16 cellular contexts compared by ENCODE assay signal in genomic region chr7:87354749-87355148, GRCh38. TPM values are rescaled to one million over a fixed set of nuclear protein-coding genes. Genes with fewer than 3 reads are reported as not detected.
DNase-seq lines count a peak whose midpoint lies in the region; ATAC-seq, FAIRE-seq and TF ChIP-seq lines count a peak whose summit lies in the region.
"Had no signal": no experiment of that assay in that cellular context is flagged by ENCODE, and none has a peak within 500 bp of the region (broad histone marks: within the 10 kb centered on the region; RNA-seq: fewer than 3 reads in every experiment).

No MANE protein-coding gene starts in this region.

- H3K27ac ChIP-seq in endodermal cell (ENCODE audit: low read depth, low read length), result no peak overlapping the region
- H3K27ac ChIP-seq: prostate gland, suprapubic skin had no signal

- ATAC-seq in GM19397 (IDR thresholded peaks at IDR 0.05; ENCODE audit: unreplicated experiment), result no peak

- no peaks in the 10 kb centered on the region for H3K27me3 Mint-ChIP-seq in endodermal cell (ENCODE audit: insufficient read depth)
- H3K27me3 Mint-ChIP-seq: activated naive CD4-positive, alpha-beta T cell treated with anti-CD3 and anti-CD28 coated beads, Interleukin-2, amount 10 ng/mL, durations not matched to agents 7 days and 5 days; brain; CD8-positive, alpha-beta memory T cell; naive B cell had no signal

- H3K4me1 Mint-ChIP-seq in endodermal cell, result no peaks in the 10 kb centered on the region
- H3K4me1 Mint-ChIP-seq: activated naive CD4-positive, alpha-beta T cell treated with anti-CD3 and anti-CD28 coated beads, Interleukin-2, amount 10 ng/mL, durations not matched to agents 7 days and 5 days; brain; naive B cell had no signal

- H3K36me3 ChIP-seq in endodermal cell (ENCODE audit: control insufficient read depth, insufficient read depth, low read length), result peaks cover 89% of the 10 kb centered on the region
- H3K36me3 ChIP-seq: prostate gland had no signal

- 75% methylated on average over 2 to 3 of the region's 3 CpGs for WGBS in endodermal cell (ENCODE audit: insufficient coverage in 1 of 2, insufficient read length in 1 of 2), 2 experiments

- peak; percentile 0 for DNase-seq in NCI-H1436 (lab: John Stamatoyannopoulos, UW)
- no peak for DNase-seq in NCI-H1436 treated with DMSO at 0.1 percent for 48 hours (lab: John Stamatoyannopoulos, UW)
- DNase-seq in NCI-H82 treated with DMSO at 0.1 percent for 48 hours (lab: John Stamatoyannopoulos, UW; ENCODE audit: unreplicated experiment), result peak; percentile 7
- no peak for DNase-seq in endodermal cell
- no peak for DNase-seq in dedifferentiated amniotic fluid mesenchymal stem cell (ENCODE audit: extremely low spot score)
- DNase-seq in SIG-M5 (lab: John Stamatoyannopoulos, UW), result no peak
- DNase-seq: activated naive CD4-positive, alpha-beta T cell treated with anti-CD3 and anti-CD28 coated beads, Interleukin-2, amount 10 ng/mL, durations not matched to agents 7 days and 5 days; CD8-positive, alpha-beta memory T cell; GDM1; naive B cell; stimulated activated CD4-positive, alpha-beta T cell treated with anti-CD3 and anti-CD28 coated beads, Interleukin-15, amount 100 ng/mL, for 24 hours had no signal

- no peak for TF ChIP-seq CTCF in endodermal cell (conservative IDR thresholded peaks at IDR 0.05)

- peaks cover 63% of the 10 kb centered on the region for H3K9me3 Mint-ChIP-seq in endodermal cell

- H3K4me3 Mint-ChIP-seq in endodermal cell, result no peak overlapping the region
- H3K4me3 Mint-ChIP-seq: activated naive CD4-positive, alpha-beta T cell treated with anti-CD3 and anti-CD28 coated beads, Interleukin-2, amount 10 ng/mL, durations not matched to agents 7 days and 5 days; brain; CD8-positive, alpha-beta memory T cell; naive B cell had no signal

- H3K9me3 ChIP-seq in endodermal cell (ENCODE audit: control insufficient read depth, low read length), result peaks cover 95% of the 10 kb centered on the region
- H3K9me3 ChIP-seq: prostate gland had no signal

- peak; percentile 77 for FAIRE-seq in G401.6 (lab: Jason Lieb, UNC)

- H3K4me3 ChIP-seq in endodermal cell (ENCODE audit: low read length), result peak overlapping the region; percentile 66
- H3K4me3 ChIP-seq: prostate gland, suprapubic skin had no signal

- H3K27ac Mint-ChIP-seq in endodermal cell, result no peak overlapping the region
- H3K27ac Mint-ChIP-seq: activated naive CD4-positive, alpha-beta T cell treated with anti-CD3 and anti-CD28 coated beads, Interleukin-2, amount 10 ng/mL, durations not matched to agents 7 days and 5 days; brain; CD8-positive, alpha-beta memory T cell had no signal

- no peaks in the 10 kb centered on the region for H3K27me3 ChIP-seq in endodermal cell (ENCODE audit: control insufficient read depth, insufficient read depth, low read length, poor library complexity, severe bottlenecking)
- H3K27me3 ChIP-seq: suprapubic skin had no signal

- peaks cover 81% of the 10 kb centered on the region for H3K36me3 Mint-ChIP-seq in endodermal cell (ENCODE audit: low read depth)

- no peaks in the 10 kb centered on the region for H3K4me1 ChIP-seq in endodermal cell (ENCODE audit: control insufficient read depth, insufficient read depth, low read length)
- H3K4me1 ChIP-seq: prostate gland, suprapubic skin had no signal

- no peak overlapping the region for H3K9ac ChIP-seq in endodermal cell (ENCODE audit: extremely low read depth, low read length, poor library complexity, severe bottlenecking)

RNA-seq across cellular contexts. Expression of gene CROT, which starts 9.3 kb away (rescaled TPM):
- 10 to 100 TPM in 1 of 2 donors, 1 to 10 TPM in 1; 6.3 to 11.0 TPM for total RNA-seq in endodermal cell
- 12.5 TPM for polyA plus RNA-seq in endodermal cell (2013, experiment 1 of 2)
- polyA plus RNA-seq in endodermal cell (2013, experiment 2 of 2), result 10.3 TPM

Comparison
In these comparisons a context has a peak if more than half of its experiments do, and no peak if none do; other contexts are left out.
1. DNase-seq: peak in NCI-H1436 (single experiment) and NCI-H82 treated with DMSO at 0.1 percent for 48 hours (single experiment); none in NCI-H1436 treated with DMSO at 0.1 percent for 48 hours (single experiment), endodermal cell (single experiment), dedifferentiated amniotic fluid mesenchymal stem cell (single experiment) and SIG-M5 (single experiment).